29 cellular contexts compared by ENCODE assay signal in the genomic region with DNA sequence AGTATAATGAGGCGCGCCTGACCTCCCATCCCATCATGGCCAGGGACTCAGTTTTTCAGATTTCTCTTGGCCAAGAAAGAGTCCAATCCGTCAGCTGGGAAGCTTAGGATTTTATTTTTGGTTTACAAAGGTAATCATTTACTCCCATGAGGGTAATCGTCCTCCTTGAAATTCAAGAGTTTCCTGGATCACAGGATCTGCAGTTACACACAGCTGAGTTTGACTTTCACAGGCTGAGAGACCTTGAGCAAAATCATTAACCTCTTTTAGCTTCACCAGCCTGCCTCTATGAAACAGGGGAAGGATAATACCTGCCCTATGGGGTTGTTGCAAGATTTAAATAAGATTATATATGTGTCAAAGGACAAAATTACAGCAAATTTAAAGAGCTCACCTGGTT.
"Had no signal": no experiment of that assay in that cellular context is flagged by ENCODE, and none has a peak within 500 bp of the region (broad histone marks: within the 10 kb centered on the region; RNA-seq: fewer than 3 reads in every experiment).

No MANE protein-coding gene starts in this region.

- H3K4me3 ChIP-seq: psoas muscle, right atrium auricular region, smooth muscle cell, upper lobe of left lung had no signal

- H2AFZ ChIP-seq: parathyroid adenoma had no signal

- H3K36me3 Mint-ChIP-seq: activated naive CD4-positive, alpha-beta T cell treated with anti-CD3 and anti-CD28 coated beads, Interleukin-2, amount 50 U/mL, for 72 hours; naive B cell; stimulated activated memory B cell treated with anti-CD40 and anti-IgM and Interleukin-4, amounts not matched to agents 10 μg/mL and 1 μg/mL and 100 μg/mL, for 72 hours had no signal

- H3K9ac ChIP-seq: parathyroid adenoma had no signal

- H3K9me3 Mint-ChIP-seq: activated naive CD4-positive, alpha-beta T cell treated with anti-CD3 and anti-CD28 coated beads, Interleukin-2, amount 50 U/mL, for 72 hours; activated T-cell treated with anti-CD3 and anti-CD28 coated beads, Interleukin-2, amount 50 U/mL, for 72 hours; central memory CD8-positive, alpha-beta T cell; immature natural killer cell; naive B cell; stimulated activated memory B cell treated with anti-CD40 and anti-IgM and Interleukin-4, amounts not matched to agents 10 μg/mL and 1 μg/mL and 100 μg/mL, for 72 hours; stimulated activated naive CD8-positive, alpha-beta T cell treated with anti-CD3 and anti-CD28 coated beads, Interleukin-15, amount 100 ng/mL, for 72 hours; T-helper 2 cell treated with Interferon-gamma antibody and Interleukin-4, amounts not matched to agents 5 μg/mL and 100 μg/mL, for 36 hours had no signal

- H3K27me3 Mint-ChIP-seq: central memory CD8-positive, alpha-beta T cell; stimulated activated memory B cell treated with anti-CD40 and anti-IgM and Interleukin-4, amounts not matched to agents 10 μg/mL and 1 μg/mL and 100 μg/mL, for 72 hours had no signal

- H3K27me3 ChIP-seq: right atrium auricular region, upper lobe of left lung had no signal

- H3K4me2 ChIP-seq: smooth muscle cell had no signal

- H3K27ac Mint-ChIP-seq: activated naive CD4-positive, alpha-beta T cell treated with anti-CD3 and anti-CD28 coated beads, Interleukin-2, amount 50 U/mL, for 72 hours; activated T-cell treated with anti-CD3 and anti-CD28 coated beads, Interleukin-2, amount 50 U/mL, for 72 hours; immature natural killer cell; stimulated activated memory B cell treated with anti-CD40 and anti-IgM and Interleukin-4, amounts not matched to agents 10 μg/mL and 1 μg/mL and 100 μg/mL, for 72 hours; stimulated activated naive CD8-positive, alpha-beta T cell treated with anti-CD3 and anti-CD28 coated beads, Interleukin-15, amount 100 ng/mL, for 72 hours; T-helper 2 cell treated with Interferon-gamma antibody and Interleukin-4, amounts not matched to agents 5 μg/mL and 100 μg/mL, for 36 hours had no signal

- H3K79me2 ChIP-seq: parathyroid adenoma had no signal

- DNase-seq: activated CD4-positive, alpha-beta T cell treated with anti-CD3 and anti-CD28 coated beads for 4 hours; activated CD4-positive, alpha-beta T cell treated with anti-CD3 and anti-CD28 coated beads, Interleukin-2, amount 50 U/mL, for 4 hours; activated naive CD4-positive, alpha-beta T cell; activated T-cell treated with anti-CD3 and anti-CD28 coated beads for 4 hours; activated T-cell treated with anti-CD3 and anti-CD28 coated beads, Interleukin-2, amount 50 U/mL, for 72 hours; effector memory CD4-positive, alpha-beta T cell; foreskin fibroblast; hypothalamus; immature natural killer cell; left ventricle myocardium superior; naive B cell; nucleus accumbens; psoas muscle; stimulated activated CD4-positive, alpha-beta T cell treated with anti-CD3 and anti-CD28 coated beads, Interleukin-1b, Interleukin-23, amount 100 ng/mL, for 48 hours; stimulated activated CD4-positive, alpha-beta T cell treated with anti-CD3 and anti-CD28 coated beads, Interleukin-4, amount 100 ng/mL, for 4 hours; stimulated activated CD8-positive, alpha-beta memory T cell treated with anti-CD3 and anti-CD28 coated beads, Interleukin-4, amount 100 ng/mL, for 48 hours; stimulated activated naive CD8-positive, alpha-beta T cell treated with anti-CD3 and anti-CD28 coated beads, Interleukin-15, amount 100 ng/mL, for 72 hours; substantia nigra; T-helper 1 cell; upper lobe of left lung had no signal

- H3K36me3 ChIP-seq: right atrium auricular region, upper lobe of left lung had no signal

- H3K27ac ChIP-seq: parathyroid adenoma, psoas muscle, right atrium auricular region, upper lobe of left lung, VCaP had no signal

- H3K4me1 ChIP-seq: parathyroid adenoma, psoas muscle, right atrium auricular region had no signal

- ATAC-seq: activated naive CD4-positive, alpha-beta T cell treated with anti-CD3 and anti-CD28 coated beads, Interleukin-2, amount 50 U/mL, for 72 hours; activated T-cell treated with anti-CD3 and anti-CD28 coated beads, Interleukin-2, amount 50 U/mL, for 72 hours; esophagus mucosa; left ventricle myocardium superior; psoas muscle; stimulated activated memory B cell treated with anti-CD40 and anti-IgM and Interleukin-4, amounts not matched to agents 10 μg/mL and 1 μg/mL and 100 μg/mL, for 72 hours; stimulated activated naive CD8-positive, alpha-beta T cell treated with anti-CD3 and anti-CD28 coated beads, Interleukin-15, amount 100 ng/mL, for 72 hours had no signal

- H3K4me1 Mint-ChIP-seq: immature natural killer cell had no signal

- H3K4me3 Mint-ChIP-seq: activated T-cell treated with anti-CD3 and anti-CD28 coated beads, Interleukin-2, amount 50 U/mL, for 72 hours; central memory CD8-positive, alpha-beta T cell; immature natural killer cell; stimulated activated memory B cell treated with anti-CD40 and anti-IgM and Interleukin-4, amounts not matched to agents 10 μg/mL and 1 μg/mL and 100 μg/mL, for 72 hours; stimulated activated naive CD8-positive, alpha-beta T cell treated with anti-CD3 and anti-CD28 coated beads, Interleukin-15, amount 100 ng/mL, for 72 hours; T-helper 2 cell treated with Interferon-gamma antibody and Interleukin-4, amounts not matched to agents 5 μg/mL and 100 μg/mL, for 36 hours had no signal

- H3K9me3 ChIP-seq: psoas muscle, right atrium auricular region, upper lobe of left lung had no signal
